In the genomic region with DNA sequence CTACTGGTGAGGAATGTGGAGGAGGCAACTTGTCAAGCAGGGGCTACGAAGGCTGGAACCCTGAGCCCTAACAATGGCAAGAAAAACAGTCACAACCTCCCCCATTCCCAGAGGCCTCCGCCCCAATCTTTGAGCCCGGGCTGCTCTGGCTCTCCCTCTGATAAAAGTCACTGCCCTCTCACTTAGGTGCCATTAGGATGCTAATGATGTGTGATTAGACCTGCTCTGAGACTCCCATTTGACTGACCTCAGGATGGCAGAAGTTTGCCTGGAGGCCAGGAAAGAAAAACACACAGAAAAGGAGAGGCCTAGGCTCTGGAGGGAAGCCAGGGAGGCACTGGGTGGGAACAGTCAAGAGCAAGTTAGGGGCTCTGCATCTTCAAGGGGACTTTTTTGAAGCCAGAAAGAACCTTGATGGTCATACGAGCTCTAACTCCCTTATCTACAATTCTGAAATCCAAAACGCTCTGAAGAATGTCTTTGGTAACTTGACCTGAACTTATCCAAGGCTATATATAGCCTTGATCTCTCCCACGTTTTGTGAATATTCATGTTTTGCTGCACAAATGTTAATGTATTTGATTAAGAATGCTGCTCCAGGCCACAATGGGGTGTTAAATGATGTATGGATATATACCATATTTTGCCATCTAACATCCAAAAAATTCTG, we compare ENCODE assay signal across 17 cellular contexts.
DNase-seq lines count a peak whose midpoint lies in the region.
"Had no signal": no experiment of that assay in that cellular context is flagged by ENCODE, and none has a peak within 500 bp of the region (broad histone marks: within the 10 kb centered on the region; RNA-seq: fewer than 3 reads in every experiment).

No MANE protein-coding gene starts in this region.

- DNase-seq in DMS79 (lab: John Stamatoyannopoulos, UW) (peak; percentile 54), NCI-H226 (peak; percentile 6), iPS DF 19.7 (ENCODE audit: low read depth, low spot score) (peak; percentile 54), left kidney (ENCODE audit: low read depth, low spot score) (peak; percentile 53), GOT3 (lab: John Stamatoyannopoulos, UW) (no peak), HT-29 (ENCODE audit: low spot score) (no peak), NCI-H2227 (lab: John Stamatoyannopoulos, UW; ENCODE audit: unreplicated experiment) (no peak), germinal center (ENCODE audit: low spot score) (no peak)
- DNase-seq: COR-L47, DND-41, GF-D8, IMR-90, Kasumi-1, NCI-H1105 treated with DMSO at 0.1 percent for 48 hours, NCI-H187, NCI-H82, SHP77 treated with DMSO at 0.1 percent for 48 hours had no signal

Comparison
In these comparisons a context has a peak if more than half of its experiments do, and no peak if none do; other contexts are left out.
1. DNase-seq: peak in DMS79 (single experiment), NCI-H226 (single experiment), iPS DF 19.7 (single experiment) and left kidney (single experiment); none in GOT3 (single experiment), HT-29 (single experiment), NCI-H2227 (single experiment) and germinal center (single experiment).